Comparison of ENCODE assay signal across 14 cellular contexts in the genomic region with DNA sequence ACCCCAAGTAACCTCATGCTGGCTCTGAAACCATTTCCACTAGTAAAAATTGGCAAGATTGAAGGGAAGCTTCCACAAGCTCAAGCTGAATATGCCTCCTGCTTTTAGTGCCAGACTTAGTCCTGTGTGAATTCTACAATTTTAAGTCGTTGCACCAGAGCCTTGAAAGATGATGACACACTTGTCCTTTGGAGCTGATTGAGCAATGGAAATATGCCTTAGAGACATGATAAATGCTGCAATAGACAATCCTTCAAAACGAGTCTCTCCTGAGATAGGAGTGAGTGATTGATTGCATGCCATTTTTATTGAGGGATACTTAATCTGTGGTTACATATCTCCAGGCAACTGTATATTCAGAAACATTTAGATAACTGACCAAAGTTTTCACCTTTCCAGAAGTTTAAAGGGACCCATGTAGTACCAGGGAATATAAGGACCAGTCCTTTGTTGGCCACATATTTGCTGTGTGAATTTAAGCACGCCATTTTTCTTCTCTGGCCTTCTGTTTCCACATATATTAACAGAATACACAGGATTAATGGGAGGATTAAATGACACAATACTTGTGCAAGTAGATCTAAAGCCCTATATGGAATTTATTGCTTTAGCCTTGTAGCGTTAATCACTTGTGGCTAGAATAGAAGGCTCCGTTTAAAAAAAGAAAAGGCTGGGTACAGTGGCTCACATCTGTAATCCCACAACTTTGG.
DNase-seq lines count a peak whose midpoint lies in the region; ATAC-seq and TF ChIP-seq lines count a peak whose summit lies in the region.
"Had no signal": no experiment of that assay in that cellular context is flagged by ENCODE, and none has a peak within 500 bp of the region (broad histone marks: within the 10 kb centered on the region; RNA-seq: fewer than 3 reads in every experiment).

No MANE protein-coding gene starts in this region.

- no peaks in the 10 kb centered on the region for H3K27me3 ChIP-seq in subcutaneous abdominal adipose tissue (ENCODE audit: control insufficient read depth in 5 of 5, insufficient read depth in 4 of 5, low read length in 5 of 5)

- POLR2A ChIA-PET in RWPE1 (lab: Yijun Ruan, JAX; ENCODE audit: low non-redundant PET) = no interaction called here

- peak overlapping the region in 3 of 5 donors; percentile 1 to 91 (median 22) for H3K9ac ChIP-seq in subcutaneous abdominal adipose tissue (ENCODE audit: low read length in 5 of 5)
- H3K9ac ChIP-seq: neural progenitor cell had no signal

- H3K36me3 ChIP-seq in subcutaneous abdominal adipose tissue (ENCODE audit: control insufficient read depth in 5 of 5, insufficient read depth in 5 of 5, low read length in 5 of 5) = peaks cover 0 to 4% (median 3%) of the 10 kb centered on the region in 5 donors
- H3K36me3 ChIP-seq: neural progenitor cell, thoracic aorta had no signal

- peaks cover 14 to 90% (median 80%) of the 10 kb centered on the region in 5 donors for H3K4me1 ChIP-seq in subcutaneous abdominal adipose tissue (ENCODE audit: control insufficient read depth in 5 of 5, insufficient read depth in 5 of 5, low read length in 5 of 5)
- H3K4me1 ChIP-seq: neural progenitor cell had no signal

- no peak overlapping the region for H3K4me3 ChIP-seq in fibroblast of villous mesenchyme (ENCODE audit: low read depth, low read length)
- peak overlapping the region; percentile 57 to 81 (median 69) for H3K4me3 ChIP-seq in subcutaneous abdominal adipose tissue (ENCODE audit: low read depth in 1 of 5, low read length in 5 of 5)
- H3K4me3 ChIP-seq: neural progenitor cell, thoracic aorta had no signal

- DNase-seq in NCI-H82 (lab: John Stamatoyannopoulos, UW) (peak; percentile 12), NCI-H82 treated with DMSO at 0.1 percent for 48 hours (lab: John Stamatoyannopoulos, UW; ENCODE audit: unreplicated experiment) (no peak), RWPE1 (ENCODE audit: low spot score) (no peak), fibroblast of villous mesenchyme (ENCODE audit: low read depth) (peak; percentile 79), inferior parietal cortex (ENCODE audit: extremely low spot score) (no peak)
- DNase-seq: 8988T; anterior cingulate cortex; NCI-H2081 treated with DMSO at 0.1 percent for 48 hours; stimulated activated CD4-positive, alpha-beta T cell treated with anti-CD3 and anti-CD28 coated beads, Interleukin-12 subunit alpha, Interleukin-12 subunit beta, amount 100 ng/mL, for 4 hours had no signal

- TF ChIP-seq CTCF in RWPE1 (conservative IDR thresholded peaks at IDR 0.05; ENCODE audit: low read depth) (no peak), fibroblast of villous mesenchyme (IDR thresholded peaks at IDR 0.05; ENCODE audit: insufficient read depth, low read depth, low read length) (no peak)

- no peaks in the 10 kb centered on the region for H3K9me3 ChIP-seq in subcutaneous abdominal adipose tissue (ENCODE audit: control insufficient read depth in 5 of 5, low read length in 5 of 5)
- H3K9me3 ChIP-seq: thoracic aorta had no signal

- ATAC-seq in HG02884 (IDR thresholded peaks at IDR 0.05; ENCODE audit: unreplicated experiment) = no peak
- no peak for ATAC-seq in HG03097 (IDR thresholded peaks at IDR 0.05; ENCODE audit: low FRiP score, unreplicated experiment)

- H3K27ac ChIP-seq in RWPE1 = peak overlapping the region; percentile 48; the same call in 1 of the 2 replicates
- H3K27ac ChIP-seq in subcutaneous abdominal adipose tissue (ENCODE audit: low read depth, low read length) = peak overlapping the region; percentile 94
- H3K27ac ChIP-seq: neural progenitor cell, thoracic aorta had no signal

- CTCF ChIA-PET in RWPE1 (lab: Yijun Ruan, JAX) = interaction anchor here (0.8 kb wide), 1 partner anchor 11 kb away, joined by 3 read pairs; no protein-coding TSS in a partner anchor

Comparison
In these comparisons a context has a peak if more than half of its experiments do, and no peak if none do; other contexts are left out.
1. DNase-seq: peak in NCI-H82 (single experiment) and fibroblast of villous mesenchyme (single experiment); none in NCI-H82 treated with DMSO at 0.1 percent for 48 hours (single experiment), RWPE1 (single experiment) and inferior parietal cortex (single experiment).